ENCODE assay signal across 1 cellular context in genomic region chr10:70552585-70552984, GRCh38.
TF ChIP-seq lines count a peak whose summit lies in the region.

No MANE protein-coding gene starts in this region.

TF ChIP-seq in GM23338, 12 proteins besides CTCF, POLR2A, EP300 and RAD21 (continued from another document):
- TF ChIP-seq ZNF462 (CRISPR knock-in tag; IDR thresholded peaks at IDR 0.05) (no peak), CREB1 (CRISPR knock-in tag; IDR thresholded peaks at IDR 0.05; ENCODE audit: low read depth) (no peak), ETS1 (IDR thresholded peaks at IDR 0.05) (no peak), REST (IDR thresholded peaks at IDR 0.05; ENCODE audit: unreplicated experiment) (no peak)
